13 cellular contexts compared by ENCODE assay signal in genomic region chr5:82387041-82387818, GRCh38.
DNase-seq lines count a peak whose midpoint lies in the region; ATAC-seq and TF ChIP-seq lines count a peak whose summit lies in the region.
"Had no signal": no experiment of that assay in that cellular context is flagged by ENCODE, and none has a peak within 500 bp of the region (broad histone marks: within the 10 kb centered on the region; RNA-seq: fewer than 3 reads in every experiment).

No MANE protein-coding gene starts in this region.

- POLR2A ChIA-PET in AG04449 (lab: Yijun Ruan, JAX): interaction anchor here (1.0 to 1.4 kb wide), 2 partner anchors 18 to 1084 kb away, joined by 3 read pairs; partner anchors contain the start of gene VCAN
- POLR2A ChIA-PET in IMR-90 (lab: Charles Lee; ENCODE audit: unreplicated experiment): no interaction called here

- H2AFZ ChIP-seq in IMR-90 (replicated peaks; ENCODE audit: low read length, poor library complexity): peak overlapping the region; percentile 34

- no peak overlapping the region for H3K23ac ChIP-seq in IMR-90 (ENCODE audit: low read depth, low read length)

- TF ChIP-seq EP300 in transverse colon (IDR thresholded peaks at IDR 0.05; ENCODE audit: low read depth): no peak

- peak overlapping the region; percentile 82 for H2BK120ac ChIP-seq in IMR-90 (ENCODE audit: low read depth, low read length)

- H3K4me3 ChIP-seq in AG04449 (ENCODE audit: low read depth, low read length): no peak overlapping the region
- no peak overlapping the region for H3K4me3 ChIP-seq in IMR-90 (ENCODE audit: insufficient read depth, low read depth, low read length)
- H3K4me3 ChIP-seq in transverse colon: no peak overlapping the region

- H4K8ac ChIP-seq in IMR-90 (ENCODE audit: low read depth in 2 of 2, low read length in 2 of 2): peak overlapping the region in 1 of 2 experiments; percentile 44; a peak in 3 of 4 replicates

- peak overlapping the region; percentile 73 for H2AK5ac ChIP-seq in IMR-90 (ENCODE audit: low read depth, low read length)

- DNase-seq in AG04449 (ENCODE audit: low read depth, low spot score) (peak; percentile 34), IMR-90 (peak; percentile 18), SW480 (ENCODE audit: low spot score) (peak; percentile 81), kidney glomerular epithelial cell (lab: John Stamatoyannopoulos, UW) (peak; percentile 14), T-helper 2 cell (no peak), transverse colon (no peak)
- DNase-seq in natural killer cell treated with Interleukin-12 subunit alpha and Interleukin-12 subunit beta and Interleukin-15 and Interleukin-18, amount 100 ng/mL, for 72 hours (ENCODE audit: low spot score): no peak
- DNase-seq: activated T-cell treated with anti-CD3 and anti-CD28 coated beads, Interleukin-2, amount 50 U/mL, for 72 hours; effector memory CD4-positive, alpha-beta T cell; T-helper 9 cell had no signal

- peaks cover 0 to 21% of the 10 kb centered on the region in 2 donors for H3K27me3 Mint-ChIP-seq in natural killer cell treated with Interleukin-12 subunit alpha and Interleukin-12 subunit beta and Interleukin-15 and Interleukin-18, amount 100 ng/mL, for 72 hours
- H3K27me3 Mint-ChIP-seq: stimulated activated naive CD8-positive, alpha-beta T cell treated with anti-CD3 and anti-CD28 coated beads, Interleukin-15, Interleukin-2, amounts not matched to agents 100 ng/mL and 50 ng/mL, for 24 hours had no signal

- peak overlapping the region; percentile 26 for H3K4ac ChIP-seq in IMR-90 (ENCODE audit: low read depth, low read length)

- peaks cover 14% of the 10 kb centered on the region for H3K4me1 ChIP-seq in IMR-90 (ENCODE audit: control insufficient read depth, insufficient read depth, low read length)
- no peaks in the 10 kb centered on the region for H3K4me1 ChIP-seq in transverse colon

- H3K9ac ChIP-seq in IMR-90 (ENCODE audit: low read depth, low read length): no peak overlapping the region

- TF ChIP-seq POLR2A in IMR-90 (IDR thresholded peaks at IDR 0.05; ENCODE audit: low read depth, low read length) (no peak), transverse colon (IDR thresholded peaks at IDR 0.05) (no peak)

- H3K18ac ChIP-seq in IMR-90 (ENCODE audit: low read depth, low read length): peak overlapping the region; percentile 64; the same call in 1 of the 2 replicates

- H3K79me1 ChIP-seq in IMR-90 (ENCODE audit: low read depth in 1 of 2, low read length in 2 of 2): no peaks in the 10 kb centered on the region

- dilution Hi-C loops in IMR-90 (cut with HindIII; ENCODE audit: low sequenced_read_pairs, unreplicated experiment): no loop called here

- ATAC-seq in IMR-90 (ENCODE audit: low read depth) (no peak), HG03378 (IDR thresholded peaks at IDR 0.05; ENCODE audit: unreplicated experiment) (no peak)
- ATAC-seq in natural killer cell treated with Interleukin-12 subunit alpha and Interleukin-12 subunit beta and Interleukin-15 and Interleukin-18, amount 100 ng/mL, for 72 hours: no peak
- ATAC-seq: activated T-cell treated with anti-CD3 and anti-CD28 coated beads, Interleukin-2, amount 50 U/mL, for 72 hours had no signal

- peak overlapping the region; percentile 46 for H2AK9ac ChIP-seq in IMR-90 (replicated peaks; ENCODE audit: low read depth, low read length, poor library complexity)

- peak overlapping the region; percentile 71 for H4K91ac ChIP-seq in IMR-90 (ENCODE audit: insufficient read depth, low read depth, low read length)

- no peak overlapping the region; the same call in 1 of the 2 replicates for H3K27ac ChIP-seq in IMR-90 (ENCODE audit: insufficient read depth, low read length)
- no peak overlapping the region for H3K27ac ChIP-seq in transverse colon

- TF ChIP-seq RAD21 in IMR-90 (IDR thresholded peaks at IDR 0.05; ENCODE audit: low read length): no peak

- BruUV-seq in IMR-90 (replicated peaks; lab: Mats Ljungman, UMichigan): no TSS peak

- H3K14ac ChIP-seq in IMR-90 (replicated peaks; ENCODE audit: low read depth, low read length): peak overlapping the region; percentile 50

- H3K9me1 ChIP-seq in IMR-90 (ENCODE audit: insufficient read depth, low read length): peaks cover 11% of the 10 kb centered on the region

- H3K27ac Mint-ChIP-seq in natural killer cell treated with Interleukin-12 subunit alpha and Interleukin-12 subunit beta and Interleukin-15 and Interleukin-18, amount 100 ng/mL, for 72 hours: no peak overlapping the region
- H3K27ac Mint-ChIP-seq: activated T-cell treated with anti-CD3 and anti-CD28 coated beads, Interleukin-2, amount 50 U/mL, for 72 hours; stimulated activated naive CD8-positive, alpha-beta T cell treated with anti-CD3 and anti-CD28 coated beads, Interleukin-15, Interleukin-2, amounts not matched to agents 100 ng/mL and 50 ng/mL, for 24 hours had no signal

- peaks cover 10 to 18% of the 10 kb centered on the region in 2 donors for H3K4me1 Mint-ChIP-seq in natural killer cell treated with Interleukin-12 subunit alpha and Interleukin-12 subunit beta and Interleukin-15 and Interleukin-18, amount 100 ng/mL, for 72 hours (ENCODE audit: low read depth in 2 of 2)

- H3K56ac ChIP-seq in IMR-90 (ENCODE audit: extremely low read depth, insufficient read depth, low read length): no peak overlapping the region

- 90% methylated on average over 2 of the region's 6 CpGs; no CpG with 5 or more reads in 1 of the 2 experiments for WGBS in IMR-90 (ENCODE audit: extremely low coverage in 2 of 2, insufficient read length in 1 of 2), 2 experiments
- 47 to 75% methylated on average over 4 to 6 of the region's 6 CpGs for WGBS in transverse colon (ENCODE audit: low coverage in 1 of 2), 2 donors

- peak overlapping the region; percentile 85; the same call in 1 of the 3 replicates for H2BK15ac ChIP-seq in IMR-90 (ENCODE audit: low read depth, low read length)

- H4K5ac ChIP-seq in IMR-90 (ENCODE audit: low read depth, low read length): peak overlapping the region; percentile 24; the same call in 1 of the 2 replicates

- H3K4me3 Mint-ChIP-seq in natural killer cell treated with Interleukin-12 subunit alpha and Interleukin-12 subunit beta and Interleukin-15 and Interleukin-18, amount 100 ng/mL, for 72 hours: no peak overlapping the region
- H3K4me3 Mint-ChIP-seq: activated T-cell treated with anti-CD3 and anti-CD28 coated beads, Interleukin-2, amount 50 U/mL, for 72 hours; CD14-positive monocyte; stimulated activated naive CD8-positive, alpha-beta T cell treated with anti-CD3 and anti-CD28 coated beads, Interleukin-15, Interleukin-2, amounts not matched to agents 100 ng/mL and 50 ng/mL, for 24 hours had no signal

- peaks cover 6% of the 10 kb centered on the region for H3K9me3 Mint-ChIP-seq in natural killer cell treated with Interleukin-12 subunit alpha and Interleukin-12 subunit beta and Interleukin-15 and Interleukin-18, amount 100 ng/mL, for 72 hours
- H3K9me3 Mint-ChIP-seq: stimulated activated naive CD8-positive, alpha-beta T cell treated with anti-CD3 and anti-CD28 coated beads, Interleukin-15, Interleukin-2, amounts not matched to agents 100 ng/mL and 50 ng/mL, for 24 hours had no signal

- intact Hi-C loops in IMR-90 (cut with micrococcal nuclease): no loop called here
- intact Hi-C loops in transverse colon (cut with DNase I; ENCODE audit: low total_unique reads): no loop called here

- H3K9me3 ChIP-seq in IMR-90 (ENCODE audit: control insufficient read depth, insufficient read depth, low read length): no peaks in the 10 kb centered on the region
- no peaks in the 10 kb centered on the region for H3K9me3 ChIP-seq in transverse colon

- H3K36me3 ChIP-seq in IMR-90 (ENCODE audit: control insufficient read depth, insufficient read depth, low read length): no peaks in the 10 kb centered on the region
- H3K36me3 ChIP-seq in transverse colon: no peaks in the 10 kb centered on the region

- H4K20me1 ChIP-seq in IMR-90 (ENCODE audit: insufficient read depth, low read length): no peaks in the 10 kb centered on the region

- H3K4me2 ChIP-seq in IMR-90 (ENCODE audit: low read depth, low read length): no peak overlapping the region

- TF ChIP-seq CTCF in AG04449 (IDR thresholded peaks at IDR 0.05; ENCODE audit: insufficient read depth, low read length, missing control alignments) (no peak), IMR-90 (conservative IDR thresholded peaks at IDR 0.05; ENCODE audit: low read depth, low read length) (no peak), transverse colon (IDR thresholded peaks at IDR 0.05) (no peak)

- H2BK5ac ChIP-seq in IMR-90 (ENCODE audit: low read depth, low read length, poor library complexity, severe bottlenecking): peak overlapping the region; percentile 35

- CTCF ChIA-PET in AG04449 (lab: Yijun Ruan, JAX): interaction anchor here (1.0 to 1.4 kb wide), 4 partner anchors 18 to 35 kb away, joined by 3 to 6 read pairs (median 4); no protein-coding TSS in a partner anchor
- CTCF ChIA-PET in IMR-90 (lab: Yijun Ruan, JAX): interaction anchor here (0.6 kb wide), 1 partner anchor 881 kb away, joined by 3 read pairs; no protein-coding TSS in a partner anchor

- in situ Hi-C loops in IMR-90 (cut with MboI; ENCODE audit: low sequenced_read_pairs): no loop called here
- in situ Hi-C loops in transverse colon (cut with MboI; ENCODE audit: low pct_ligation_motif_present in 1 of 4, low pct_unique_long_range_greater_than_20kb in 1 of 4, low sequenced_read_pairs in 3 of 4): no loop called here

- peak overlapping the region; percentile 85 for H2BK20ac ChIP-seq in IMR-90 (ENCODE audit: low read depth, low read length)

- peaks cover 14% of the 10 kb centered on the region for H3K36me3 Mint-ChIP-seq in natural killer cell treated with Interleukin-12 subunit alpha and Interleukin-12 subunit beta and Interleukin-15 and Interleukin-18, amount 100 ng/mL, for 72 hours
- H3K36me3 Mint-ChIP-seq: CD14-positive monocyte had no signal

- H3K27me3 ChIP-seq in IMR-90 (ENCODE audit: control insufficient read depth, insufficient read depth, low read length) (no peaks in the 10 kb centered on the region), transverse colon (no peaks in the 10 kb centered on the region)

TF ChIP-seq in IMR-90, 13 proteins besides CTCF, POLR2A, EP300 and RAD21:
- TF ChIP-seq RCOR1 (IDR thresholded peaks at IDR 0.05; ENCODE audit: insufficient replicate concordance, low read length): no peak

Comparison
In these comparisons a context has a peak if more than half of its experiments do, and no peak if none do; other contexts are left out.
1. DNase-seq: peak in AG04449 (single experiment), IMR-90 (single experiment), SW480 (single experiment) and kidney glomerular epithelial cell (single experiment); none in T-helper 2 cell (0 of 5), transverse colon (single experiment) and natural killer cell treated with Interleukin-12 subunit alpha and Interleukin-12 subunit beta and Interleukin-15 and Interleukin-18, amount 100 ng/mL, for 72 hours (single experiment).